27 cellular contexts compared by ENCODE assay signal in the genomic region with DNA sequence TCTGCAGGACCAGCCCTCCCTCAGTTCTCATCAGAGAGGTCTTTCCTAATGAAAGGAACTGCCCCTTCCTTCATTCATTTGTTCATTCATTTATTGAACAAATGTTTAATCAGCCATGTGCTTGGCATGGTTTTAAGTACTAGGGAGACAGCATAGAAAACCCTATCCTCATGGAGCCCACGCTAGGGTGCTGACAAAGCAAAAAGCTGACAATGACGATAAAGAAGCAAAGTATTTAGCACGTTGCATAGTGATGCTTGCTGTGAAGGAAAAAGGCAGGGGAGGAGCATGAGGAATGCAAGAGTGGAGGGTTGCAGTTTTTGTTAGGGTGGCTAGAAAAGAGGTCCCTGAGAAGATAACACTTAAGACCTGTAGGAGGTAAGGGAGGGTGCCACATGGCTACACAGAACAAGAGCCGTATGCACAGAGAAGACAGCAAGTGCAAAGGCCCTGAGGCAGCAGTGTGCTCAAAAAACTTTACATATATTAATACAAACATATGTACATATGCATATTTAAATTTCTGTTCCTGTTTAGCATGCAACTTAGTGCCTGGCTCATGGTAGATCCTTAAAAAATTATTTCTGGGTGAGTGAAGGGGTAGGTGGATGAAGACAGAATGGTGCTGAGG.
DNase-seq lines count a peak whose midpoint lies in the region; ATAC-seq, FAIRE-seq and TF ChIP-seq lines count a peak whose summit lies in the region.
"Had no signal": no experiment of that assay in that cellular context is flagged by ENCODE, and none has a peak within 500 bp of the region (broad histone marks: within the 10 kb centered on the region; RNA-seq: fewer than 3 reads in every experiment).

No MANE protein-coding gene starts in this region.

- no peak for FAIRE-seq in small intestine (lab: Jason Lieb, UNC)

- no peak overlapping the region for H3K27ac ChIP-seq in H9 (ENCODE audit: insufficient read length, low read depth, low read length)
- H3K27ac ChIP-seq in neuronal stem cell (replicated peaks; ENCODE audit: low read length), result no peak overlapping the region
- H3K27ac ChIP-seq in aorta (ENCODE audit: low read depth in 1 of 2, low read length in 2 of 2), result no peak overlapping the region
- no peak overlapping the region for H3K27ac ChIP-seq in small intestine (ENCODE audit: low read depth in 1 of 2, low read length in 1 of 2)
- H3K27ac ChIP-seq: C4-2B, coronary artery, gastroesophageal sphincter, ovary, PC-9, thoracic aorta had no signal

- H2BK15ac ChIP-seq in H9 (ENCODE audit: low read depth, low read length) (no peak overlapping the region), neuronal stem cell (ENCODE audit: low read length) (no peak overlapping the region)

- H3K9me3 ChIP-seq in H9 (ENCODE audit: control insufficient read depth, low read depth, low read length) (no peaks in the 10 kb centered on the region), neuronal stem cell (replicated peaks in 1 of 2; ENCODE audit: control insufficient read depth in 2 of 2, insufficient read depth in 1 of 2, low read depth in 1 of 2, low read length in 2 of 2) (no peaks in the 10 kb centered on the region), aorta (ENCODE audit: control insufficient read depth, low read length) (no peaks in the 10 kb centered on the region), small intestine (ENCODE audit: control insufficient read depth, low read depth) (no peaks in the 10 kb centered on the region)
- H3K9me3 ChIP-seq: gastroesophageal sphincter, MG63, ovary, thoracic aorta had no signal

- no peak for TF ChIP-seq CTCF in H9 (conservative IDR thresholded peaks at IDR 0.05)

- no peak for ATAC-seq in activated CD8-positive, alpha-beta memory T cell treated with anti-CD3 and anti-CD28 coated beads, Interleukin-2, amount 10 ng/mL, durations not matched to agents 7 days and 5 days
- ATAC-seq in memory B cell (ENCODE audit: low read depth) (no peak), aorta (ENCODE audit: low FRiP score) (no peak)
- ATAC-seq: gastroesophageal sphincter, left ventricle myocardium superior had no signal

- no peak overlapping the region for H3K56ac ChIP-seq in H9 (ENCODE audit: insufficient read length, low read depth, low read length)

- no peaks in the 10 kb centered on the region for H3K36me3 ChIP-seq in neuronal stem cell (replicated peaks in 1 of 2; ENCODE audit: control insufficient read depth in 2 of 2, insufficient read depth in 2 of 2, low read length in 2 of 2)
- H3K36me3 ChIP-seq in aorta (ENCODE audit: control insufficient read depth in 1 of 2, insufficient read depth in 2 of 2, low read length in 1 of 2), result no peaks in the 10 kb centered on the region
- H3K36me3 ChIP-seq in small intestine (ENCODE audit: control insufficient read depth in 2 of 2, insufficient read depth in 2 of 2, low read length in 2 of 2), result no peaks in the 10 kb centered on the region
- H3K36me3 ChIP-seq: gastroesophageal sphincter, ovary, thoracic aorta had no signal

- H2BK5ac ChIP-seq in H9 (ENCODE audit: insufficient read length, low read length) (no peak overlapping the region), neuronal stem cell (ENCODE audit: low read length) (no peak overlapping the region)

- H3K4me2 ChIP-seq in H9 (ENCODE audit: insufficient read depth, insufficient read length, low read length) (no peak overlapping the region), neuronal stem cell (ENCODE audit: insufficient read depth, low read length, poor library complexity, severe bottlenecking) (no peak overlapping the region)
- H3K4me2 ChIP-seq: PC-9 had no signal

- no peak overlapping the region for H2BK120ac ChIP-seq in H9 (ENCODE audit: low read depth, low read length, poor library complexity, severe bottlenecking)
- H2BK120ac ChIP-seq in neuronal stem cell (ENCODE audit: low read depth, low read length), result no peak overlapping the region

- H3K4me1 Mint-ChIP-seq in activated CD8-positive, alpha-beta memory T cell treated with anti-CD3 and anti-CD28 coated beads, Interleukin-2, amount 10 ng/mL, durations not matched to agents 7 days and 5 days, result peaks cover 63% of the 10 kb centered on the region
- peaks cover 79 to 88% of the 10 kb centered on the region in 2 experiments for H3K4me1 Mint-ChIP-seq in H9
- peaks cover 76% of the 10 kb centered on the region for H3K4me1 Mint-ChIP-seq in activated T-helper 1 cell treated with anti-CD3 and anti-CD28 coated beads, Interleukin-12 subunit alpha, Interleukin-12 subunit beta, Interleukin-2, Interleukin-4 antibody, amounts not matched to agents 30 ng/mL and 10 ng/mL and 1 ng/mL, durations not matched to agents 14 hours and 24 hours and 36 hours (ENCODE audit: low read depth)
- peaks cover 8% of the 10 kb centered on the region for H3K4me1 Mint-ChIP-seq in memory B cell

- H3K79me2 ChIP-seq in H9 (ENCODE audit: insufficient read depth, low read length), result no peaks in the 10 kb centered on the region

- no peak overlapping the region for H4K8ac ChIP-seq in H9 (replicated peaks; ENCODE audit: insufficient read length, low read depth, low read length)
- H4K8ac ChIP-seq in neuronal stem cell (ENCODE audit: low read depth, low read length), result no peak overlapping the region

- H3K14ac ChIP-seq in H9 (ENCODE audit: insufficient read depth, low read length) (no peak overlapping the region), neuronal stem cell (ENCODE audit: low read length) (no peak overlapping the region)

- H3K4me3 Mint-ChIP-seq in activated CD8-positive, alpha-beta memory T cell treated with anti-CD3 and anti-CD28 coated beads, Interleukin-2, amount 10 ng/mL, durations not matched to agents 7 days and 5 days, result no peak overlapping the region
- peak overlapping the region in 1 of 2 experiments; percentile 10; a peak in 1 of 5 replicates for H3K4me3 Mint-ChIP-seq in H9
- no peak overlapping the region for H3K4me3 Mint-ChIP-seq in activated T-helper 1 cell treated with anti-CD3 and anti-CD28 coated beads, Interleukin-12 subunit alpha, Interleukin-12 subunit beta, Interleukin-2, Interleukin-4 antibody, amounts not matched to agents 30 ng/mL and 10 ng/mL and 1 ng/mL, durations not matched to agents 14 hours and 24 hours and 36 hours
- peak overlapping the region; percentile 49 for H3K4me3 Mint-ChIP-seq in memory B cell

- DNase-seq in activated CD8-positive, alpha-beta memory T cell treated with anti-CD3 and anti-CD28 coated beads, Interleukin-2, amount 10 ng/mL, durations not matched to agents 7 days and 5 days, result no peak
- DNase-seq in activated CD8-positive, alpha-beta memory T cell treated with anti-CD3 and anti-CD28 coated beads for 24 hours, result no peak
- DNase-seq in H9 (no peak), memory B cell (ENCODE audit: low spot score in 2 of 2) (no peak), neuronal stem cell (ENCODE audit: low spot score) (no peak), aorta (no peak), small intestine (no peak)
- DNase-seq in activated T-helper 1 cell treated with anti-CD3 and anti-CD28 coated beads, Interleukin-12 subunit alpha, Interleukin-12 subunit beta, Interleukin-2, Interleukin-4 antibody, amounts not matched to agents 30 ng/mL and 10 ng/mL and 1 ng/mL, durations not matched to agents 14 hours and 24 hours and 36 hours (ENCODE audit: low spot score), result no peak
- DNase-seq: activated CD8-positive, alpha-beta memory T cell treated with anti-CD3 and anti-CD28 coated beads, Interleukin-2, amount 50 U/mL, for 4 hours; activated gamma-delta T cell treated with Interleukin-2 at 50 U/mL for 16 hours; amygdala; H7; hypothalamus; left ventricle myocardium superior; MG63; midbrain; naive thymus-derived CD8-positive, alpha-beta T cell; NCI-H1436 treated with DMSO at 0.1 percent for 48 hours; NCI-H446 treated with DMSO at 0.1 percent for 48 hours; ovary; PC-9; Right ventricle myocardium superior had no signal

- H3K27ac Mint-ChIP-seq in activated CD8-positive, alpha-beta memory T cell treated with anti-CD3 and anti-CD28 coated beads, Interleukin-2, amount 10 ng/mL, durations not matched to agents 7 days and 5 days, result peak overlapping the region; percentile 92
- H3K27ac Mint-ChIP-seq in H9 (peak overlapping the region in 2 of 3 experiments; percentile 46 to 80; a peak in 2 of 7 replicates), memory B cell (no peak overlapping the region)
- H3K27ac Mint-ChIP-seq in activated T-helper 1 cell treated with anti-CD3 and anti-CD28 coated beads, Interleukin-12 subunit alpha, Interleukin-12 subunit beta, Interleukin-2, Interleukin-4 antibody, amounts not matched to agents 30 ng/mL and 10 ng/mL and 1 ng/mL, durations not matched to agents 14 hours and 24 hours and 36 hours, result peak overlapping the region; percentile 90
- H3K27ac Mint-ChIP-seq: naive thymus-derived CD8-positive, alpha-beta T cell had no signal

- no peaks in the 10 kb centered on the region for H4K20me1 ChIP-seq in H9 (ENCODE audit: control insufficient read depth, insufficient read depth, insufficient read length)

- no peak overlapping the region for H3T11ph ChIP-seq in H9 (ENCODE audit: low read length)

- no CpG with 5 or more reads among the region's 4 CpGs for WGBS in H9 (ENCODE audit: extremely low coverage, insufficient read length, low lambda C conversion rate)
- no CpG with 5 or more reads among the region's 4 CpGs for WGBS in neuronal stem cell (ENCODE audit: extremely low coverage in 2 of 2, insufficient read length in 2 of 2, insufficient replicate concordance in 1 of 2), 2 donors
- WGBS in aorta, 2 donors, result 66 to 71% methylated on average over 4 of the region's 4 CpGs
- WGBS in small intestine, 3 donors, result 69 to 71% (median 70%) methylated on average over 4 of the region's 4 CpGs

- H3K23ac ChIP-seq in H9 (ENCODE audit: insufficient read length, low read depth, low read length), result no peak overlapping the region
- no peak overlapping the region for H3K23ac ChIP-seq in neuronal stem cell (ENCODE audit: low read depth, low read length, poor library complexity)

- H2AFZ ChIP-seq in H9 (ENCODE audit: low read length) (no peak overlapping the region), neuronal stem cell (ENCODE audit: low read length) (no peak overlapping the region)
- H2AFZ ChIP-seq: PC-9 had no signal

- no peaks in the 10 kb centered on the region for H3K27me3 ChIP-seq in H9 (ENCODE audit: insufficient read depth, low read length)
- H3K27me3 ChIP-seq in neuronal stem cell (ENCODE audit: control insufficient read depth in 3 of 3, insufficient read depth in 3 of 3, low read depth in 1 of 3, low read length in 3 of 3), result peaks cover 0 to 7% (median 0%) of the 10 kb centered on the region in 3 experiments
- H3K27me3 ChIP-seq in aorta (ENCODE audit: control insufficient read depth in 1 of 2, insufficient read depth in 2 of 2, low read length in 1 of 2), result no peaks in the 10 kb centered on the region
- no peaks in the 10 kb centered on the region for H3K27me3 ChIP-seq in small intestine (ENCODE audit: control insufficient read depth in 2 of 2, insufficient read depth in 2 of 2, low read length in 2 of 2)
- H3K27me3 ChIP-seq: MG63, ovary had no signal

- no peaks in the 10 kb centered on the region for H3K9me3 Mint-ChIP-seq in activated CD8-positive, alpha-beta memory T cell treated with anti-CD3 and anti-CD28 coated beads, Interleukin-2, amount 10 ng/mL, durations not matched to agents 7 days and 5 days (ENCODE audit: low read depth)
- no peaks in the 10 kb centered on the region; a peak in 2 of 5 replicates for H3K9me3 Mint-ChIP-seq in H9
- H3K9me3 Mint-ChIP-seq in activated T-helper 1 cell treated with anti-CD3 and anti-CD28 coated beads, Interleukin-12 subunit alpha, Interleukin-12 subunit beta, Interleukin-2, Interleukin-4 antibody, amounts not matched to agents 30 ng/mL and 10 ng/mL and 1 ng/mL, durations not matched to agents 14 hours and 24 hours and 36 hours, result no peaks in the 10 kb centered on the region
- H3K9me3 Mint-ChIP-seq in memory B cell, result peaks cover 2% of the 10 kb centered on the region
- H3K9me3 Mint-ChIP-seq: stimulated activated naive B cell treated with anti-CD40 and anti-IgM and Interleukin-4, amounts not matched to agents 10 μg/mL and 1 μg/mL and 100 μg/mL, for 72 hours had no signal

- peaks cover 6% of the 10 kb centered on the region; the same call in 1 of the 2 replicates for H3K4me1 ChIP-seq in H9 (ENCODE audit: insufficient read depth, low read length)
- peaks cover 0 to 24% of the 10 kb centered on the region in 2 donors for H3K4me1 ChIP-seq in neuronal stem cell (ENCODE audit: control insufficient read depth in 2 of 2, insufficient read depth in 1 of 2, low read depth in 1 of 2, low read length in 2 of 2)
- no peaks in the 10 kb centered on the region for H3K4me1 ChIP-seq in aorta (ENCODE audit: control insufficient read depth in 1 of 2, insufficient read depth in 2 of 2, low read length in 2 of 2)
- H3K4me1 ChIP-seq in small intestine (ENCODE audit: control insufficient read depth in 2 of 2, insufficient read depth in 1 of 2, low read depth in 1 of 2, low read length in 1 of 2), result no peaks in the 10 kb centered on the region

- CTCF ChIA-PET in activated CD8-positive, alpha-beta memory T cell treated with anti-CD3 and anti-CD28 coated beads, Interleukin-2, amount 10 ng/mL, durations not matched to agents 7 days and 5 days (lab: Charles Lee), result no interaction called here

- intact Hi-C loops in activated T-helper 1 cell treated with anti-CD3 and anti-CD28 coated beads, Interleukin-12 subunit alpha, Interleukin-12 subunit beta, Interleukin-2, Interleukin-4 antibody, amounts not matched to agents 30 ng/mL and 10 ng/mL and 1 ng/mL, durations not matched to agents 14 hours and 24 hours and 36 hours (cut with micrococcal nuclease), result loop anchor here (1.0 to 10.0 kb wide), 7 partner anchors 15 to 621 kb away; partner anchors contain the start of genes ELMO2, OCSTAMP and TP53RK
- intact Hi-C loops in aorta (cut with DNase I), result no loop called here

- no peak overlapping the region for H2BK12ac ChIP-seq in H9 (ENCODE audit: insufficient read length, low read depth, low read length)
- H2BK12ac ChIP-seq in neuronal stem cell (ENCODE audit: low read length), result no peak overlapping the region

- H3K18ac ChIP-seq in H9 (ENCODE audit: insufficient read length, low read depth, low read length), result no peak overlapping the region
- H3K18ac ChIP-seq in neuronal stem cell (ENCODE audit: low read length), result no peak overlapping the region

- no peak overlapping the region for H2BK20ac ChIP-seq in H9 (ENCODE audit: low read depth, low read length, poor library complexity, severe bottlenecking)

- H3K4me3 ChIP-seq in neuronal stem cell (ENCODE audit: low read length in 2 of 2) (no peak overlapping the region), aorta (ENCODE audit: low read length in 2 of 2) (no peak overlapping the region), small intestine (ENCODE audit: low read depth in 1 of 2, low read length in 2 of 2) (no peak overlapping the region)
- H3K4me3 ChIP-seq: coronary artery, gastroesophageal sphincter, MG63, ovary, PC-9, thoracic aorta had no signal

- H2AK5ac ChIP-seq in H9 (ENCODE audit: insufficient read length, low read length) (no peak overlapping the region), neuronal stem cell (ENCODE audit: low read depth, low read length) (no peak overlapping the region)

- H3K79me1 ChIP-seq in H9 (ENCODE audit: insufficient read depth, low read depth, low read length, poor library complexity, severe bottlenecking), result no peaks in the 10 kb centered on the region
- no peaks in the 10 kb centered on the region for H3K79me1 ChIP-seq in neuronal stem cell (ENCODE audit: low read depth, low read length)

- no peak overlapping the region for H3K9ac ChIP-seq in H9 (ENCODE audit: extremely low read depth, insufficient read length, low read length)
- no peak overlapping the region for H3K9ac ChIP-seq in neuronal stem cell (ENCODE audit: low read depth, low read length, poor library complexity)

- H4K91ac ChIP-seq in H9 (ENCODE audit: insufficient read length, low read depth, low read length), result no peak overlapping the region
- no peak overlapping the region for H4K91ac ChIP-seq in neuronal stem cell (ENCODE audit: low read depth, low read length, poor library complexity)

- no peak overlapping the region for H4K5ac ChIP-seq in H9 (ENCODE audit: insufficient read length, low read depth, low read length)

- H3K23me2 ChIP-seq in H9 (ENCODE audit: insufficient read length, low read depth, low read length, poor library complexity, severe bottlenecking), result no peaks in the 10 kb centered on the region

- peaks cover 18% of the 10 kb centered on the region for H3K27me3 Mint-ChIP-seq in activated CD8-positive, alpha-beta memory T cell treated with anti-CD3 and anti-CD28 coated beads, Interleukin-2, amount 10 ng/mL, durations not matched to agents 7 days and 5 days
- H3K27me3 Mint-ChIP-seq in H9 (ENCODE audit: low read depth), result peaks cover 3% of the 10 kb centered on the region; the same call in 1 of the 2 replicates
- H3K27me3 Mint-ChIP-seq in activated T-helper 1 cell treated with anti-CD3 and anti-CD28 coated beads, Interleukin-12 subunit alpha, Interleukin-12 subunit beta, Interleukin-2, Interleukin-4 antibody, amounts not matched to agents 30 ng/mL and 10 ng/mL and 1 ng/mL, durations not matched to agents 14 hours and 24 hours and 36 hours (ENCODE audit: insufficient read depth), result peaks cover 4% of the 10 kb centered on the region
- H3K27me3 Mint-ChIP-seq in memory B cell, result peaks cover 11% of the 10 kb centered on the region

- peaks cover 3% of the 10 kb centered on the region for H3K36me3 Mint-ChIP-seq in activated CD8-positive, alpha-beta memory T cell treated with anti-CD3 and anti-CD28 coated beads, Interleukin-2, amount 10 ng/mL, durations not matched to agents 7 days and 5 days
- peaks cover 0 to 7% (median 0%) of the 10 kb centered on the region in 3 experiments; a peak in 2 of 7 replicates for H3K36me3 Mint-ChIP-seq in H9 (ENCODE audit: insufficient read depth in 1 of 3, low read depth in 3 of 3)
- H3K36me3 Mint-ChIP-seq in activated T-helper 1 cell treated with anti-CD3 and anti-CD28 coated beads, Interleukin-12 subunit alpha, Interleukin-12 subunit beta, Interleukin-2, Interleukin-4 antibody, amounts not matched to agents 30 ng/mL and 10 ng/mL and 1 ng/mL, durations not matched to agents 14 hours and 24 hours and 36 hours (ENCODE audit: low read depth), result peaks cover 8% of the 10 kb centered on the region
- H3K36me3 Mint-ChIP-seq in memory B cell, result peaks cover 1% of the 10 kb centered on the region
- H3K36me3 Mint-ChIP-seq: naive thymus-derived CD8-positive, alpha-beta T cell; stimulated activated naive B cell treated with anti-CD40 and anti-IgM and Interleukin-4, amounts not matched to agents 10 μg/mL and 1 μg/mL and 100 μg/mL, for 72 hours had no signal

- H3K4ac ChIP-seq in H9 (ENCODE audit: low read depth, low read length) (no peak overlapping the region), neuronal stem cell (ENCODE audit: low read length) (no peak overlapping the region)
